Comparison of ENCODE assay signal across 12 cellular contexts in the genomic region with DNA sequence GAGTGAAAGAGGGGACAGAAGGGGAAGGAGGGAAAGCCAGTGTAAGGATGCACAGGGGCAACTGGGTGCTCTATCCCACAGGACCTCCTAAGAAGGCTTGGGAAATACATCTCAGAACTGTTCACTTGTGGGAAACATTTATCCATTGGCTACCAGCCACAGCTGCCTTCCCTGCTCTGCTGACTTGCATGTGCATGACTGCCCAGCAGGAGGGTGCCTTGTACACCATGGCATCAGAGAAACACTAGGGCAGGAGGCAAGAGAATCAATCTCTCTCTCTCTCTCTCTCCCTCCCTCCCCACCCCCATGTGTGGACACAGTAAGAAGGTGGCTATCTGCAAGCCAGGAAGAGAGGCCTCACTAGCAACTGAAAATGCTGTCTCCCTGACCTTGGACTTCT.
DNase-seq lines count a peak whose midpoint lies in the region; ATAC-seq, FAIRE-seq and TF ChIP-seq lines count a peak whose summit lies in the region.
"Had no signal": no experiment of that assay in that cellular context is flagged by ENCODE, and none has a peak within 500 bp of the region (broad histone marks: within the 10 kb centered on the region; RNA-seq: fewer than 3 reads in every experiment).

No MANE protein-coding gene starts in this region.

- H3K9me3 ChIP-seq in aorta (ENCODE audit: control insufficient read depth, low read length), result no peaks in the 10 kb centered on the region

- no peak overlapping the region for H3K4me3 ChIP-seq in bronchial epithelial cell (ENCODE audit: low read depth, low read length)
- H3K4me3 ChIP-seq in aorta (ENCODE audit: low read length in 2 of 2), result no peak overlapping the region

- peaks cover 47% of the 10 kb centered on the region for H3K4me1 Mint-ChIP-seq in activated CD4-positive, alpha-beta memory T cell treated with anti-CD3 and anti-CD28 coated beads for 36 hours (ENCODE audit: low read depth)
- H3K4me1 Mint-ChIP-seq in activated CD4-positive, alpha-beta memory T cell treated with anti-CD3 and anti-CD28 coated beads, Interleukin-2, amount 10 ng/mL, durations not matched to agents 7 days and 5 days, result peaks cover 44% of the 10 kb centered on the region
- H3K4me1 Mint-ChIP-seq in osteocyte (ENCODE audit: unreplicated experiment), result peaks cover 30% of the 10 kb centered on the region

- H3K36me3 ChIP-seq in bronchial epithelial cell (ENCODE audit: control insufficient read depth, insufficient read depth, low read length), result no peaks in the 10 kb centered on the region
- H3K36me3 ChIP-seq in aorta (ENCODE audit: control insufficient read depth in 1 of 2, insufficient read depth in 2 of 2, low read length in 1 of 2), result no peaks in the 10 kb centered on the region

- CTCF ChIA-PET in activated CD4-positive, alpha-beta memory T cell treated with anti-CD3 and anti-CD28 coated beads for 36 hours (lab: Charles Lee), result interaction anchor here (0.7 to 9.9 kb wide), 20 partner anchors 15 to 339 kb away, joined by 3 to 200 read pairs (median 4); a partner anchor contains a TSS
- CTCF ChIA-PET in activated CD4-positive, alpha-beta memory T cell treated with anti-CD3 and anti-CD28 coated beads, Interleukin-2, amount 10 ng/mL, durations not matched to agents 7 days and 5 days (lab: Charles Lee), result interaction anchor here (0.6 to 18.1 kb wide), 19 partner anchors 10 to 721 kb away, joined by 3 to 374 read pairs (median 7); a partner anchor contains a TSS

- H3K36me3 Mint-ChIP-seq in activated CD4-positive, alpha-beta memory T cell treated with anti-CD3 and anti-CD28 coated beads for 36 hours, result no peaks in the 10 kb centered on the region
- H3K36me3 Mint-ChIP-seq in activated CD4-positive, alpha-beta memory T cell treated with anti-CD3 and anti-CD28 coated beads, Interleukin-2, amount 10 ng/mL, durations not matched to agents 7 days and 5 days (ENCODE audit: low read depth), result no peaks in the 10 kb centered on the region
- no peaks in the 10 kb centered on the region for H3K36me3 Mint-ChIP-seq in osteocyte (ENCODE audit: unreplicated experiment)
- H3K36me3 Mint-ChIP-seq: activated naive CD8-positive, alpha-beta T cell had no signal

- H3K27me3 ChIP-seq in bronchial epithelial cell (ENCODE audit: control insufficient read depth, insufficient read depth, low read length), result no peaks in the 10 kb centered on the region
- no peaks in the 10 kb centered on the region for H3K27me3 ChIP-seq in aorta (ENCODE audit: control insufficient read depth in 1 of 2, insufficient read depth in 2 of 2, low read length in 1 of 2)

- POLR2A ChIA-PET in activated CD4-positive, alpha-beta memory T cell treated with anti-CD3 and anti-CD28 coated beads for 36 hours (lab: Charles Lee), result no interaction called here
- POLR2A ChIA-PET in activated CD4-positive, alpha-beta memory T cell treated with anti-CD3 and anti-CD28 coated beads, Interleukin-2, amount 10 ng/mL, durations not matched to agents 7 days and 5 days (lab: Charles Lee), result interaction anchor here (2.0 to 2.4 kb wide), 3 partner anchors 11 to 149 kb away, joined by 7 to 8 read pairs (median 8); no protein-coding TSS in a partner anchor

- peak; percentile 40 for DNase-seq in activated CD4-positive, alpha-beta memory T cell treated with anti-CD3 and anti-CD28 coated beads for 36 hours
- no peak for DNase-seq in activated CD4-positive, alpha-beta memory T cell treated with anti-CD3 and anti-CD28 coated beads, Interleukin-2, amount 10 ng/mL, durations not matched to agents 7 days and 5 days
- DNase-seq in LHCN-M2 (ENCODE audit: low read depth) (peak; percentile 69), bronchial epithelial cell (ENCODE audit: low read depth) (no peak), osteocyte (ENCODE audit: extremely low spot score, unreplicated experiment) (no peak), aorta (no peak), cortex of kidney (lab: John Stamatoyannopoulos, UW) (no peak)
- no peak for DNase-seq in activated CD4-positive, CD25-positive, alpha-beta regulatory T cell (lab: John Stamatoyannopoulos, UW)
- DNase-seq: glutamatergic neuron, T-helper 1 cell had no signal

- FAIRE-seq in bronchial epithelial cell (lab: Jason Lieb, UNC), result no peak

- no peaks in the 10 kb centered on the region for H3K27me3 Mint-ChIP-seq in activated CD4-positive, alpha-beta memory T cell treated with anti-CD3 and anti-CD28 coated beads for 36 hours
- H3K27me3 Mint-ChIP-seq in activated CD4-positive, alpha-beta memory T cell treated with anti-CD3 and anti-CD28 coated beads, Interleukin-2, amount 10 ng/mL, durations not matched to agents 7 days and 5 days, result no peaks in the 10 kb centered on the region
- no peaks in the 10 kb centered on the region for H3K27me3 Mint-ChIP-seq in osteocyte (ENCODE audit: unreplicated experiment)
- H3K27me3 Mint-ChIP-seq: activated naive CD8-positive, alpha-beta T cell had no signal

- no peak overlapping the region for H3K4me3 Mint-ChIP-seq in activated CD4-positive, alpha-beta memory T cell treated with anti-CD3 and anti-CD28 coated beads for 36 hours
- H3K4me3 Mint-ChIP-seq in activated CD4-positive, alpha-beta memory T cell treated with anti-CD3 and anti-CD28 coated beads, Interleukin-2, amount 10 ng/mL, durations not matched to agents 7 days and 5 days, result no peak overlapping the region
- H3K4me3 Mint-ChIP-seq in osteocyte (ENCODE audit: unreplicated experiment), result no peak overlapping the region
- H3K4me3 Mint-ChIP-seq: activated naive CD8-positive, alpha-beta T cell had no signal

- no peak overlapping the region for H3K27ac Mint-ChIP-seq in activated CD4-positive, alpha-beta memory T cell treated with anti-CD3 and anti-CD28 coated beads for 36 hours
- H3K27ac Mint-ChIP-seq in activated CD4-positive, alpha-beta memory T cell treated with anti-CD3 and anti-CD28 coated beads, Interleukin-2, amount 10 ng/mL, durations not matched to agents 7 days and 5 days, result no peak overlapping the region
- peak overlapping the region; percentile 75 for H3K27ac Mint-ChIP-seq in osteocyte (ENCODE audit: unreplicated experiment)

- no peak overlapping the region for H3K27ac ChIP-seq in aorta (ENCODE audit: low read depth in 1 of 2, low read length in 2 of 2)
- H3K27ac ChIP-seq: parathyroid adenoma had no signal

- ATAC-seq in aorta (ENCODE audit: low FRiP score), result no peak

- no peaks in the 10 kb centered on the region for H3K4me1 ChIP-seq in aorta (ENCODE audit: control insufficient read depth in 1 of 2, insufficient read depth in 2 of 2, low read length in 2 of 2)
- H3K4me1 ChIP-seq: parathyroid adenoma had no signal

- no peaks in the 10 kb centered on the region for H3K9me3 Mint-ChIP-seq in activated CD4-positive, alpha-beta memory T cell treated with anti-CD3 and anti-CD28 coated beads for 36 hours
- H3K9me3 Mint-ChIP-seq in activated CD4-positive, alpha-beta memory T cell treated with anti-CD3 and anti-CD28 coated beads, Interleukin-2, amount 10 ng/mL, durations not matched to agents 7 days and 5 days, result no peaks in the 10 kb centered on the region
- no peaks in the 10 kb centered on the region for H3K9me3 Mint-ChIP-seq in osteocyte (ENCODE audit: unreplicated experiment)

- TF ChIP-seq CTCF in bronchial epithelial cell (IDR thresholded peaks at IDR 0.05; ENCODE audit: insufficient read depth, low read length, severe bottlenecking) (peak; percentile 32), osteocyte (IDR thresholded peaks at IDR 0.05) (peak; percentile 42)

- intact Hi-C loops in activated CD4-positive, alpha-beta memory T cell treated with anti-CD3 and anti-CD28 coated beads for 36 hours (cut with micrococcal nuclease), result loop anchor here (10.0 kb wide), 1 partner anchor 569 kb away; a partner anchor contains a TSS
- intact Hi-C loops in aorta (cut with DNase I), result loop anchor here (5.0 kb wide), 2 partner anchors 73 to 252 kb away; a partner anchor contains a TSS

Comparison
In these comparisons a context has a peak if more than half of its experiments do, and no peak if none do; other contexts are left out.
1. DNase-seq: peak in activated CD4-positive, alpha-beta memory T cell treated with anti-CD3 and anti-CD28 coated beads for 36 hours (single experiment) and LHCN-M2 (single experiment); none in activated CD4-positive, alpha-beta memory T cell treated with anti-CD3 and anti-CD28 coated beads, Interleukin-2, amount 10 ng/mL, durations not matched to agents 7 days and 5 days (single experiment), bronchial epithelial cell (single experiment), osteocyte (single experiment), aorta (0 of 2), cortex of kidney (single experiment) and activated CD4-positive, CD25-positive, alpha-beta regulatory T cell (0 of 4).